In the genomic region with DNA sequence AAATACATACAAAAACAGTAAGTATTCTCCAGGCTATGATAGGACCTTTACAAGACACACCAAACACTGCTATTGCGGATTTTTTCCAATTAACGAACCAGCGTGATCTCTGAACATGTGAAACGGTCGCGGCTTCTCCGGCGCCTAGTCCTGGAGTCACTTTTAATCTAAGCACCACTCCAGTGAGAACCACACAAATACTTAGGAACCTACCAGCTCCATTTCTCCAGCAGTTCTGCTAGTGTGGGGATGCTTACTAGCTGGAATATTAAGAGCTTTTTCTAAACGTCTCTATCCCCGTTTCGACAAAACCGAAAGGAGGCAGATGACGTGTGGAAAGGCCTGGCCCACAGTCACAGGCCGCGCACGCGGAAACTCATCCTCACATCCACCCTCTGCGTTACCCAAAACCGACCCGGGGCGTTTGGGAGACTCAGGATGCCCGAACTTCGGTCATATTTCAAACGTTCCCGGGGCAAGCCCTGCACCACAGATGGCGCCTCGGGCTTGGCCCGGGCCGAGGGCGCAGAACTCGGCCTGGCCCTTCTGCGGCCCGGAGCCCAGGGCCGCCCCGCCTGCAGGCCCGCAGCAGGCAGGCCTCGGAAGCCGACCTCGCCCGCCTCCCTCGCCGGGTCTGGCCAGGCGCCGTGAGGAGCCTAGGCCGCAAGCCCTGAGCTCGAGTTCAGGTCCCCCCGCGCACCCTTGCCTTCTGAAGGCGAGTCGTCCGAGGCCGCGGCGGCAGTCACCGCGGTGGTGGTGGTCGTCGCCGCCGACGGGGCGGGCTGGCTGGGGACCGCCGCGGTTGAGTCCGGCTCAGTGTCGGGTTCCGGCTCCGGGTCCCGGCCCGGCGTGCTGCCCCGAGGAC, we compare ENCODE assay signal across 8 cellular contexts. TPM values are rescaled to one million over a fixed set of nuclear protein-coding genes. Genes with fewer than 3 reads are reported as not detected.
A peak's percentile ranks its signal among the peaks of the same experiment; 100 is the strongest.
DNase-seq lines count a peak whose midpoint lies in the region; ATAC-seq and TF ChIP-seq lines count a peak whose summit lies in the region.

No MANE protein-coding gene starts in this region.

- no peak for TF ChIP-seq EP300 in neural cell (conservative IDR thresholded peaks at IDR 0.05; ENCODE audit: poor library complexity, severe bottlenecking)

- POLR2A ChIA-PET in PC-9 (lab: Charles Lee; ENCODE audit: unreplicated experiment): interaction anchor here (0.6 kb wide), 2 partner anchors 24 to 52 kb away, joined by 4 to 5 read pairs; no protein-coding TSS in a partner anchor

- peaks cover 38% of the 10 kb centered on the region for H3F3A ChIP-seq in PC-9 (ENCODE audit: insufficient read depth, low read depth)
- H3F3A ChIP-seq in neural cell (ENCODE audit: insufficient read depth, low read length, poor library complexity, severe bottlenecking): peaks cover 7% of the 10 kb centered on the region

- H3K4me3 ChIP-seq in PC-9 (peak overlapping the region; percentile 81), fibroblast of the aortic adventitia (ENCODE audit: low read depth, low read length) (peak overlapping the region; percentile 67), neural cell (ENCODE audit: low read length) (peak overlapping the region; percentile 96)

- no peaks in the 10 kb centered on the region for H3K27me3 Mint-ChIP-seq in activated T-helper 2 cell treated with anti-CD3 and anti-CD28 coated beads, Interferon-gamma antibody, Interleukin-2, Interleukin-4, amounts not matched to agents 10 μg/mL and 5 μg/mL and 100 μg/mL, durations not matched to agents 14 hours and 24 hours and 36 hours (ENCODE audit: low read depth)
- no peaks in the 10 kb centered on the region for H3K27me3 Mint-ChIP-seq in stimulated activated naive CD8-positive, alpha-beta T cell treated with anti-CD3 and anti-CD28 coated beads, Interleukin-15, Interleukin-2, amounts not matched to agents 100 ng/mL and 50 ng/mL, for 24 hours

- CTCF ChIA-PET in PC-9 (lab: Charles Lee): interaction anchor here (0.6 kb wide), 2 partner anchors 295 to 550 kb away, joined by 3 read pairs; no protein-coding TSS in a partner anchor

- TF ChIP-seq RAD21 in neural cell (conservative IDR thresholded peaks at IDR 0.05): no peak

- peak overlapping the region; percentile 99 for H3K27ac Mint-ChIP-seq in activated T-helper 2 cell treated with anti-CD3 and anti-CD28 coated beads, Interferon-gamma antibody, Interleukin-2, Interleukin-4, amounts not matched to agents 10 μg/mL and 5 μg/mL and 100 μg/mL, durations not matched to agents 14 hours and 24 hours and 36 hours
- peak overlapping the region; percentile 99 for H3K27ac Mint-ChIP-seq in stimulated activated naive CD8-positive, alpha-beta T cell treated with anti-CD3 and anti-CD28 coated beads, Interleukin-15, Interleukin-2, amounts not matched to agents 100 ng/mL and 50 ng/mL, for 24 hours

- TSS peak; percentile 29 for BruUV-seq in PC-9 (replicated peaks; lab: Mats Ljungman, UMichigan)

- H3K9me3 ChIP-seq in PC-9 (ENCODE audit: insufficient read depth, low read depth) (no peaks in the 10 kb centered on the region), neural cell (ENCODE audit: low read length) (no peaks in the 10 kb centered on the region)

- H3K27ac ChIP-seq in PC-9 (peak overlapping the region; percentile 83), neural cell (ENCODE audit: low read length) (peak overlapping the region; percentile 93)

- TF ChIP-seq CTCF in PC-9 (conservative IDR thresholded peaks at IDR 0.05) (no peak), fibroblast of the aortic adventitia (IDR thresholded peaks at IDR 0.05; ENCODE audit: insufficient read depth, low read length) (no peak), neural cell (IDR thresholded peaks at IDR 0.05; ENCODE audit: poor library complexity, severe bottlenecking) (no peak)

- H3K9me3 Mint-ChIP-seq in activated T-helper 2 cell treated with anti-CD3 and anti-CD28 coated beads, Interferon-gamma antibody, Interleukin-2, Interleukin-4, amounts not matched to agents 10 μg/mL and 5 μg/mL and 100 μg/mL, durations not matched to agents 14 hours and 24 hours and 36 hours: no peaks in the 10 kb centered on the region
- H3K9me3 Mint-ChIP-seq in stimulated activated naive CD8-positive, alpha-beta T cell treated with anti-CD3 and anti-CD28 coated beads, Interleukin-15, Interleukin-2, amounts not matched to agents 100 ng/mL and 50 ng/mL, for 24 hours: no peaks in the 10 kb centered on the region

- H3K9me2 ChIP-seq in PC-9 (ENCODE audit: insufficient read depth) (no peaks in the 10 kb centered on the region), neural cell (ENCODE audit: insufficient read depth, low read length) (no peaks in the 10 kb centered on the region)

- peaks cover 22% of the 10 kb centered on the region for H3K4me1 ChIP-seq in PC-9 (replicated peaks; ENCODE audit: insufficient read depth)

- H3K79me2 ChIP-seq in PC-9 (ENCODE audit: low read depth): peaks cover 52% of the 10 kb centered on the region
- H3K79me2 ChIP-seq in neural cell (replicated peaks; ENCODE audit: insufficient read depth, low read length): peaks cover 32% of the 10 kb centered on the region

- DNase-seq in Ammon's horn (ENCODE audit: low spot score) (peak; percentile 75), PC-9 (peak in 1 of 2 experiments; percentile 56), fibroblast of the aortic adventitia (ENCODE audit: low read depth) (peak; percentile 71)
- DNase-seq in activated T-helper 2 cell treated with anti-CD3 and anti-CD28 coated beads, Interferon-gamma antibody, Interleukin-2, Interleukin-4, amounts not matched to agents 10 μg/mL and 5 μg/mL and 100 μg/mL, durations not matched to agents 14 hours and 24 hours and 36 hours (ENCODE audit: low spot score): peak; percentile 75

- H3K4me2 ChIP-seq in PC-9 (peak overlapping the region; percentile 81), neural cell (ENCODE audit: low read length) (peak overlapping the region; percentile 82)

- H2AFZ ChIP-seq in PC-9 (peak overlapping the region; percentile 80), neural cell (ENCODE audit: low read depth, low read length) (peak overlapping the region; percentile 73)

- H3K4me1 Mint-ChIP-seq in activated T-helper 2 cell treated with anti-CD3 and anti-CD28 coated beads, Interferon-gamma antibody, Interleukin-2, Interleukin-4, amounts not matched to agents 10 μg/mL and 5 μg/mL and 100 μg/mL, durations not matched to agents 14 hours and 24 hours and 36 hours (ENCODE audit: low read depth): peaks cover 14% of the 10 kb centered on the region
- H3K4me1 Mint-ChIP-seq in stimulated activated naive CD8-positive, alpha-beta T cell treated with anti-CD3 and anti-CD28 coated beads, Interleukin-15, Interleukin-2, amounts not matched to agents 100 ng/mL and 50 ng/mL, for 24 hours (ENCODE audit: low read depth): peaks cover 20% of the 10 kb centered on the region

- H3K9ac ChIP-seq in neural cell (ENCODE audit: low read length): peak overlapping the region; percentile 98

- ATAC-seq in GM19023 (IDR thresholded peaks at IDR 0.05; ENCODE audit: unreplicated experiment) (peak; percentile 38), HG03196 (IDR thresholded peaks at IDR 0.05; ENCODE audit: unreplicated experiment) (peak; percentile 36)

- no peaks in the 10 kb centered on the region for H3K27me3 ChIP-seq in PC-9 (ENCODE audit: insufficient read depth, low read depth)
- H3K27me3 ChIP-seq in neural cell (ENCODE audit: insufficient read depth, low read depth, low read length): no peaks in the 10 kb centered on the region

- H3K36me3 ChIP-seq in PC-9 (ENCODE audit: low read depth): peaks cover 25% of the 10 kb centered on the region
- no peaks in the 10 kb centered on the region for H3K36me3 ChIP-seq in neural cell (ENCODE audit: insufficient read depth, low read length)

- intact Hi-C loops in PC-9 (cut with micrococcal nuclease; ENCODE audit: unreplicated experiment): loop anchor here (2.0 to 5.0 kb wide), 6 partner anchors 82 to 346 kb away; partner anchors contain the start of genes MTCH2, NUP160, PSMC3 and PTPRJ
- intact Hi-C loops in activated T-helper 2 cell treated with anti-CD3 and anti-CD28 coated beads, Interferon-gamma antibody, Interleukin-2, Interleukin-4, amounts not matched to agents 10 μg/mL and 5 μg/mL and 100 μg/mL, durations not matched to agents 14 hours and 24 hours and 36 hours (cut with micrococcal nuclease): loop anchor here (1.0 to 10.0 kb wide), 8 partner anchors 31 to 497 kb away; partner anchors contain the start of genes CELF1, MTCH2, NUP160 and PSMC3

- peak overlapping the region; percentile 99 for H3K4me3 Mint-ChIP-seq in activated T-helper 2 cell treated with anti-CD3 and anti-CD28 coated beads, Interferon-gamma antibody, Interleukin-2, Interleukin-4, amounts not matched to agents 10 μg/mL and 5 μg/mL and 100 μg/mL, durations not matched to agents 14 hours and 24 hours and 36 hours (ENCODE audit: low read depth)
- peak overlapping the region; percentile 92 for H3K4me3 Mint-ChIP-seq in stimulated activated naive CD8-positive, alpha-beta T cell treated with anti-CD3 and anti-CD28 coated beads, Interleukin-15, Interleukin-2, amounts not matched to agents 100 ng/mL and 50 ng/mL, for 24 hours

- peaks cover 40% of the 10 kb centered on the region for H3K36me3 Mint-ChIP-seq in activated T-helper 2 cell treated with anti-CD3 and anti-CD28 coated beads, Interferon-gamma antibody, Interleukin-2, Interleukin-4, amounts not matched to agents 10 μg/mL and 5 μg/mL and 100 μg/mL, durations not matched to agents 14 hours and 24 hours and 36 hours (ENCODE audit: low read depth)
- H3K36me3 Mint-ChIP-seq in stimulated activated naive CD8-positive, alpha-beta T cell treated with anti-CD3 and anti-CD28 coated beads, Interleukin-15, Interleukin-2, amounts not matched to agents 100 ng/mL and 50 ng/mL, for 24 hours (ENCODE audit: low read depth): peaks cover 37% of the 10 kb centered on the region

- peaks cover 23% of the 10 kb centered on the region for H4K20me1 ChIP-seq in PC-9 (ENCODE audit: insufficient read depth)
- no peaks in the 10 kb centered on the region for H4K20me1 ChIP-seq in neural cell (ENCODE audit: insufficient read depth)

TF ChIP-seq in neural cell, 6 proteins besides CTCF, POLR2A, EP300 and RAD21 (continues in another document):
- no peak for TF ChIP-seq EZH2 (IDR thresholded peaks at IDR 0.05; ENCODE audit: borderline replicate concordance, insufficient read depth, low read length, poor library complexity, severe bottlenecking)

RNA-seq across cellular contexts. Expression of gene FNBP4, which starts 0.5 kb away (rescaled TPM):
- total RNA-seq in PC-9 (2021) (101 and 121 TPM in 2 replicates), fibroblast of the aortic adventitia (ENCODE audit: low replicate concordance) (80.2 and 113 TPM in 2 replicates)
- 140 and 141 TPM in 2 replicates for total RNA-seq in activated T-helper 2 cell treated with anti-CD3 and anti-CD28 coated beads, Interferon-gamma antibody, Interleukin-2, Interleukin-4, amounts not matched to agents 10 μg/mL and 5 μg/mL and 100 μg/mL, durations not matched to agents 14 hours and 24 hours and 36 hours
- 129 and 180 TPM in 2 replicates for polyA plus RNA-seq in neural cell
- polyA minus RNA-seq in neural cell: 200 and 213 TPM in 2 replicates

RNA-seq across cellular contexts. Expression of gene AGBL2, which starts 51.4 kb away (rescaled TPM):
- total RNA-seq in PC-9 (2021): 13.1 and 21.9 TPM in 2 replicates
- 3.6 and 5.1 TPM in 2 replicates for total RNA-seq in activated T-helper 2 cell treated with anti-CD3 and anti-CD28 coated beads, Interferon-gamma antibody, Interleukin-2, Interleukin-4, amounts not matched to agents 10 μg/mL and 5 μg/mL and 100 μg/mL, durations not matched to agents 14 hours and 24 hours and 36 hours
- total RNA-seq in fibroblast of the aortic adventitia (ENCODE audit: low replicate concordance): 0.90 and 1.4 TPM in 2 replicates
- not detected in 2 replicates for polyA plus RNA-seq in neural cell
- polyA minus RNA-seq in neural cell: not detected in 2 replicates
